ENCODE assay signal across 1 cellular context in the genomic region with DNA sequence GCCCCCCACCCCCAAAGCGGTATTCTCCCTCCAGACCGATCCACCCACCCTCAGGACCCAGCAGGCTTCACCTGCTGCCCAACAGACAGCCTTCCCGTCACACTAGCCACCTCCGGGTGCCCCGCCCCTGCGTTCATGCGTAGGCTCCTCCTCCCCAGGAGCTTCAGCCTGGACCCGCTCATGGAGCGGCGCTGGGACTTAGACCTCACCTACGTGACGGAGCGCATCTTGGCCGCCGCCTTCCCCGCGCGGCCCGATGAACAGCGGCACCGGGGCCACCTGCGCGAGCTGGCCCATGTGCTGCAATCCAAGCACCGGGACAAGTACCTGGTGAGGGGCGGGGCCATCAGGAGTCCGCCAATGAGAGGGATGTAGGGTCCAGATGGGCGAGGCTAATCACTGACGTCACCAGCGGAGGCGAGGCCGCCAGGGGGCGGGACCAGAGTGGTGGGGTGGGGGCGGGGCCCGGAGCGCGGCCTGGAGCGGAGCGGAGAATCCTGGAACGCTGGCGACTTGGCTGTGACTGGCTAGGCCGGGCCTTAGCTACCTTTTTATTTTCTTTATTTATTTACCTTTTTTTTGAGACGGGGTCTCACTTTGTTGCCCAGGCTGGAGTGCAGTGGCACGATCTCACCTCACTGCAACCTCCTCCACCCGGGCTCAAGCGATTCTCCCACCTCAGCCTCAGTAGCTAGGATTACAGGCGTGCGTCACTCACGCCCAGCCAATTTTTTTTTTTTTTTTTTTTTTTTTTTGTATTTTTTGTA.
TF ChIP-seq lines count a peak whose summit lies in the region.

No MANE protein-coding gene starts in this region.

TF ChIP-seq in K562, 482 proteins besides CTCF, POLR2A, EP300 and RAD21 (continued from another document and continues in another):
- TF ChIP-seq ZNF263 (CRISPR knock-in tag; IDR thresholded peaks at IDR 0.05; ENCODE audit: borderline replicate concordance) (no peak), MIER1 (IDR thresholded peaks at IDR 0.05; ENCODE audit: low read depth) (no peak), GATAD2A (IDR thresholded peaks at IDR 0.05) (0 out of 2 replicates have a peak, but pooled peaks have one; percentile 53), ERF (CRISPR knock-in tag; IDR thresholded peaks at IDR 0.05) (no peak), MCM2 (IDR thresholded peaks at IDR 0.05; ENCODE audit: low read depth) (no peak), ZNF79 (CRISPR knock-in tag; IDR thresholded peaks at IDR 0.05; ENCODE audit: low read depth) (no peak), MAFF (IDR thresholded peaks at IDR 0.05; ENCODE audit: low read length) (no peak), ZNF586 (CRISPR knock-in tag; conservative IDR thresholded peaks at IDR 0.05) (no peak), GTF2E2 (tag; IDR thresholded peaks at IDR 0.05) (no peak), TCF7L2 (IDR thresholded peaks at IDR 0.05; ENCODE audit: low read depth, low read length) (no peak), MYC (IDR thresholded peaks at IDR 0.05; ENCODE audit: low read depth, low read length) (peak; percentile 82), MYC (CRISPR knock-in tag; IDR thresholded peaks at IDR 0.05; ENCODE audit: borderline replicate concordance, low read depth) (no peak), ZNF384 (IDR thresholded peaks at IDR 0.05; ENCODE audit: low read depth, low read length) (peak; percentile 79), SMARCC2 (IDR thresholded peaks at IDR 0.05; ENCODE audit: low read depth) (no peak), ZNF717 (CRISPR knock-in tag; IDR thresholded peaks at IDR 0.05) (no peak), KAT8 (IDR thresholded peaks at IDR 0.05; ENCODE audit: low read depth) (no peak), RHOXF2B (CRISPR knock-in tag; conservative IDR thresholded peaks at IDR 0.05) (no peak), POLR3A (IDR thresholded peaks at IDR 0.05; ENCODE audit: borderline replicate concordance, extremely low read depth, insufficient read depth, insufficient read length) (no peak), EHMT2 (IDR thresholded peaks at IDR 0.05) (no peak), MTA2 (IDR thresholded peaks at IDR 0.05; ENCODE audit: low read depth) (no peak), EZH2 (IDR thresholded peaks at IDR 0.05; ENCODE audit: borderline replicate concordance, low read depth, low read length) (no peak), ZKSCAN1 (IDR thresholded peaks at IDR 0.05; ENCODE audit: low read depth, low read length) (no peak), SLC30A9 (CRISPR knock-in tag; IDR thresholded peaks at IDR 0.05) (no peak), ZKSCAN8 (CRISPR knock-in tag; IDR thresholded peaks at IDR 0.05) (no peak), PHF8 (IDR thresholded peaks at IDR 0.05; ENCODE audit: borderline replicate concordance, low read length) (peak; percentile 66; the same call in 1 of the 2 replicates), KLF10 (CRISPR knock-in tag; IDR thresholded peaks at IDR 0.05) (no peak), HEY1 (CRISPR knock-in tag; IDR thresholded peaks at IDR 0.05; ENCODE audit: borderline replicate concordance) (no peak), KDM2B (CRISPR knock-in tag; IDR thresholded peaks at IDR 0.05) (no peak), ZNF174 (CRISPR knock-in tag; IDR thresholded peaks at IDR 0.05) (no peak), MTA3 (IDR thresholded peaks at IDR 0.05; ENCODE audit: borderline replicate concordance) (no peak; the same call in 1 of the 2 replicates)
- TF ChIP-seq, protein P1, sequence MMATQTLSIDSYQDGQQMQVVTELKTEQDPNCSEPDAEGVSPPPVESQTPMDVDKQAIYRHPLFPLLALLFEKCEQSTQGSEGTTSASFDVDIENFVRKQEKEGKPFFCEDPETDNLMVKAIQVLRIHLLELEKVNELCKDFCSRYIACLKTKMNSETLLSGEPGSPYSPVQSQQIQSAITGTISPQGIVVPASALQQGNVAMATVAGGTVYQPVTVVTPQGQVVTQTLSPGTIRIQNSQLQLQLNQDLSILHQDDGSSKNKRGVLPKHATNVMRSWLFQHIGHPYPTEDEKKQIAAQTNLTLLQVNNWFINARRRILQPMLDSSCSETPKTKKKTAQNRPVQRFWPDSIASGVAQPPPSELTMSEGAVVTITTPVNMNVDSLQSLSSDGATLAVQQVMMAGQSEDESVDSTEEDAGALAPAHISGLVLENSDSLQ (IDR thresholded peaks at IDR 0.05), result peak; percentile 84
- TF ChIP-seq, protein P2, sequence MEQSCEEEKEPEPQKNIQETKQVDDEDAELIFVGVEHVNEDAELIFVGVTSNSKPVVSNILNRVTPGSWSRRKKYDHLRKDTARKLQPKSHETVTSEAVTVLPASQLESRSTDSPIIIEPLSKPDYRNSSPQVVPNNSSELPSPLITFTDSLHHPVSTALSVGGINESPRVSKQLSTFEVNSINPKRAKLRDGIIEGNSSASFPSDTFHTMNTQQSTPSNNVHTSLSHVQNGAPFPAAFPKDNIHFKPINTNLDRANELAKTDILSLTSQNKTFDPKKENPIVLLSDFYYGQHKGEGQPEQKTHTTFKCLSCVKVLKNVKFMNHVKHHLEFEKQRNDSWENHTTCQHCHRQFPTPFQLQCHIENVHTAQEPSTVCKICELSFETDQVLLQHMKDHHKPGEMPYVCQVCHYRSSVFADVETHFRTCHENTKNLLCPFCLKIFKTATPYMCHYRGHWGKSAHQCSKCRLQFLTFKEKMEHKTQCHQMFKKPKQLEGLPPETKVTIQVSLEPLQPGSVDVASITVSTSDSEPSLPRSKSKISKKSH (CRISPR knock-in tag; IDR thresholded peaks at IDR 0.05), result no peak
- TF ChIP-seq, protein P3, sequence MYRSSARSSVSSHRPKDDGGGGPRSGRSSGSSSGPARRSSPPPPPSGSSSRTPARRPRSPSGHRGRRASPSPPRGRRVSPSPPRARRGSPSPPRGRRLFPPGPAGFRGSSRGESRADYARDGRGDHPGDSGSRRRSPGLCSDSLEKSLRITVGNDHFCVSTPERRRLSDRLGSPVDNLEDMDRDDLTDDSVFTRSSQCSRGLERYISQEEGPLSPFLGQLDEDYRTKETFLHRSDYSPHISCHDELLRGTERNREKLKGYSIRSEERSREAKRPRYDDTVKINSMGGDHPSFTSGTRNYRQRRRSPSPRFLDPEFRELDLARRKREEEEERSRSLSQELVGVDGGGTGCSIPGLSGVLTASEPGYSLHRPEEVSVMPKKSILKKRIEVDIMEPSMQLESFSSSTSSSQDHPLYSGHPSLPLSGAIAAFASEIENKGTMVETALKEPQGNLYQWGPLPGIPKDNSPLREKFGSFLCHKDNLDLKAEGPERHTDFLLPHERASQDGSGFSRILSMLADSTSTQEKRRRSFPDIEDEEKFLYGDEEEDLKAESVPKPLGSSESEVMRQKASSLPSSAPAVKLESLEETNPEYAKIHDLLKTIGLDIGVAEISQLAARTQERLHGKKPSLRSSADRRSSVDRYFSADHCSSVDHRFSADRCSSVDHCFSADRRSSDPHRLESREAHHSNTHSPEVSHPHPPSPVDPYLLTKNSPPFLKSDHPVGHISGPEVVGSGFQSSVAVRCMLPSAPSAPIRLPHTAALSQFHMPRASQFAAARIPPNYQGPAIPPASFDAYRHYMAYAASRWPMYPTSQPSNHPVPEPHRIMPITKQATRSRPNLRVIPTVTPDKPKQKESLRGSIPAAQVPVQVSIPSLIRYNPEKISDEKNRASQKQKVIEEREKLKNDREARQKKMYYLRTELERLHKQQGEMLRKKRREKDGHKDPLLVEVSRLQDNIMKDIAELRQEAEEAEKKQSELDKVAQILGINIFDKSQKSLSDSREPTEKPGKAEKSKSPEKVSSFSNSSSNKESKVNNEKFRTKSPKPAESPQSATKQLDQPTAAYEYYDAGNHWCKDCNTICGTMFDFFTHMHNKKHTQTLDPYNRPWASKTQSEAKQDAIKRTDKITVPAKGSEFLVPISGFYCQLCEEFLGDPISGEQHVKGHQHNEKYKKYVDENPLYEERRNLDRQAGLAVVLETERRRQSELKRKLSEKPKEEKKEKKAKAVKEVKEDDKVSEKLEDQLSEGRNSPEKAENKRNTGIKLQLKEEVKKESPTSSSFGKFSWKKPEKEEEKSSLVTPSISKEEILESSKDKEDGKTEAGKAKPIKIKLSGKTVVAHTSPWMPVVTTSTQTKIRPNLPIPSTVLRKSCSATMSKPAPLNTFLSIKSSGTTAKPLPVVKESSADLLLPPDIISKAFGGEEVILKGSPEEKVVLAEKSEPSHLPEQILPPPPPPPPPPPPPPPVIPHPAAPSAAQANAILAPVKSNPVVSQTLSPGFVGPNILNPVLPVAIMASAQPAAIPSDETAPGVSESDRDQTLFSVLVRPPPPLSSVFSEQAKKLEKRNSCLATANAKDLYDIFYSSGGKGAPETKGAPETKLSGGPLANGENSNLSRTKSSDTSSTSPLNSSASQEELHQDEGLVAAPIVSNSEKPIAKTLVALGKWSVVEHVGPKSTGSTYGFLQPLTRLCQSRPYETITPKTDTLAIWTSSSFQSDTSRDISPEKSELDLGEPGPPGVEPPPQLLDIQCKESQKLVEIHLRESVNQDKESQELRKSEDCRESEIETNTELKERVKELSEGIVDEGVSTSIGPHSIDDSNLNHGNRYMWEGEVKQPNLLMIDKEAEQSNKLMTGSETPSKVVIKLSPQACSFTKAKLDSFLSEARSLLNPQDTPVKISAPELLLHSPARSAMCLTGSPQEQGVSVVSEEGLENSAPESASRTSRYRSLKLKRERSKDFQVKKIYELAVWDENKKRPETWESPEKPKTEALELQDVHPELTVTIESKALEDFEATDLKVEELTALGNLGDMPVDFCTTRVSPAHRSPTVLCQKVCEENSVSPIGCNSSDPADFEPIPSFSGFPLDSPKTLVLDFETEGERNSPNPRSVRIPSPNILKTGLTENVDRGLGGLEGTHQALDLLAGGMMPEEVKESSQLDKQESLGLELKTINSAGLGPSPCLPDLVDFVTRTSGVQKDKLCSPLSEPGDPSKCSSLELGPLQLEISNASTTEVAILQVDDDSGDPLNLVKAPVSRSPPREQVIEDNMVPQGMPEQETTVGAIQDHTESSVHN (IDR thresholded peaks at IDR 0.05; ENCODE audit: borderline replicate concordance in 1 of 2, low read depth in 1 of 2), result no peak
- TF ChIP-seq, protein P4, sequence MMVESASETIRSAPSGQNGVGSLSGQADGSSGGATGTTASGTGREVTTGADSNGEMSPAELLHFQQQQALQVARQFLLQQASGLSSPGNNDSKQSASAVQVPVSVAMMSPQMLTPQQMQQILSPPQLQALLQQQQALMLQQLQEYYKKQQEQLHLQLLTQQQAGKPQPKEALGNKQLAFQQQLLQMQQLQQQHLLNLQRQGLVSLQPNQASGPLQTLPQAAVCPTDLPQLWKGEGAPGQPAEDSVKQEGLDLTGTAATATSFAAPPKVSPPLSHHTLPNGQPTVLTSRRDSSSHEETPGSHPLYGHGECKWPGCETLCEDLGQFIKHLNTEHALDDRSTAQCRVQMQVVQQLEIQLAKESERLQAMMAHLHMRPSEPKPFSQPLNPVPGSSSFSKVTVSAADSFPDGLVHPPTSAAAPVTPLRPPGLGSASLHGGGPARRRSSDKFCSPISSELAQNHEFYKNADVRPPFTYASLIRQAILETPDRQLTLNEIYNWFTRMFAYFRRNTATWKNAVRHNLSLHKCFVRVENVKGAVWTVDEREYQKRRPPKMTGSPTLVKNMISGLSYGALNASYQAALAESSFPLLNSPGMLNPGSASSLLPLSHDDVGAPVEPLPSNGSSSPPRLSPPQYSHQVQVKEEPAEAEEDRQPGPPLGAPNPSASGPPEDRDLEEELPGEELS (CRISPR knock-in tag; IDR thresholded peaks at IDR 0.05; ENCODE audit: borderline replicate concordance), result no peak
- TF ChIP-seq, protein P5, sequence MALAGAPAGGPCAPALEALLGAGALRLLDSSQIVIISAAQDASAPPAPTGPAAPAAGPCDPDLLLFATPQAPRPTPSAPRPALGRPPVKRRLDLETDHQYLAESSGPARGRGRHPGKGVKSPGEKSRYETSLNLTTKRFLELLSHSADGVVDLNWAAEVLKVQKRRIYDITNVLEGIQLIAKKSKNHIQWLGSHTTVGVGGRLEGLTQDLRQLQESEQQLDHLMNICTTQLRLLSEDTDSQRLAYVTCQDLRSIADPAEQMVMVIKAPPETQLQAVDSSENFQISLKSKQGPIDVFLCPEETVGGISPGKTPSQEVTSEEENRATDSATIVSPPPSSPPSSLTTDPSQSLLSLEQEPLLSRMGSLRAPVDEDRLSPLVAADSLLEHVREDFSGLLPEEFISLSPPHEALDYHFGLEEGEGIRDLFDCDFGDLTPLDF (CRISPR knock-in tag; IDR thresholded peaks at IDR 0.05), result no peak
- TF ChIP-seq, protein P6, sequence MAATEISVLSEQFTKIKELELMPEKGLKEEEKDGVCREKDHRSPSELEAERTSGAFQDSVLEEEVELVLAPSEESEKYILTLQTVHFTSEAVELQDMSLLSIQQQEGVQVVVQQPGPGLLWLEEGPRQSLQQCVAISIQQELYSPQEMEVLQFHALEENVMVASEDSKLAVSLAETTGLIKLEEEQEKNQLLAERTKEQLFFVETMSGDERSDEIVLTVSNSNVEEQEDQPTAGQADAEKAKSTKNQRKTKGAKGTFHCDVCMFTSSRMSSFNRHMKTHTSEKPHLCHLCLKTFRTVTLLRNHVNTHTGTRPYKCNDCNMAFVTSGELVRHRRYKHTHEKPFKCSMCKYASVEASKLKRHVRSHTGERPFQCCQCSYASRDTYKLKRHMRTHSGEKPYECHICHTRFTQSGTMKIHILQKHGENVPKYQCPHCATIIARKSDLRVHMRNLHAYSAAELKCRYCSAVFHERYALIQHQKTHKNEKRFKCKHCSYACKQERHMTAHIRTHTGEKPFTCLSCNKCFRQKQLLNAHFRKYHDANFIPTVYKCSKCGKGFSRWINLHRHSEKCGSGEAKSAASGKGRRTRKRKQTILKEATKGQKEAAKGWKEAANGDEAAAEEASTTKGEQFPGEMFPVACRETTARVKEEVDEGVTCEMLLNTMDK (IDR thresholded peaks at IDR 0.05; ENCODE audit: borderline replicate concordance, insufficient read depth, low read depth, low read length, poor library complexity, severe bottlenecking), result no peak
- TF ChIP-seq, protein P7, sequence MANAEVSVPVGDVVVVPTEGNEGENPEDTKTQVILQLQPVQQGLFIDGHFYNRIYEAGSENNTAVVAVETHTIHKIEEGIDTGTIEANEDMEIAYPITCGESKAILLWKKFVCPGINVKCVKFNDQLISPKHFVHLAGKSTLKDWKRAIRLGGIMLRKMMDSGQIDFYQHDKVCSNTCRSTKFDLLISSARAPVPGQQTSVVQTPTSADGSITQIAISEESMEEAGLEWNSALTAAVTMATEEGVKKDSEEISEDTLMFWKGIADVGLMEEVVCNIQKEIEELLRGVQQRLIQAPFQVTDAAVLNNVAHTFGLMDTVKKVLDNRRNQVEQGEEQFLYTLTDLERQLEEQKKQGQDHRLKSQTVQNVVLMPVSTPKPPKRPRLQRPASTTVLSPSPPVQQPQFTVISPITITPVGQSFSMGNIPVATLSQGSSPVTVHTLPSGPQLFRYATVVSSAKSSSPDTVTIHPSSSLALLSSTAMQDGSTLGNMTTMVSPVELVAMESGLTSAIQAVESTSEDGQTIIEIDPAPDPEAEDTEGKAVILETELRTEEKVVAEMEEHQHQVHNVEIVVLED (CRISPR knock-in tag; IDR thresholded peaks at IDR 0.05), result no peak
- TF ChIP-seq, protein P8, sequence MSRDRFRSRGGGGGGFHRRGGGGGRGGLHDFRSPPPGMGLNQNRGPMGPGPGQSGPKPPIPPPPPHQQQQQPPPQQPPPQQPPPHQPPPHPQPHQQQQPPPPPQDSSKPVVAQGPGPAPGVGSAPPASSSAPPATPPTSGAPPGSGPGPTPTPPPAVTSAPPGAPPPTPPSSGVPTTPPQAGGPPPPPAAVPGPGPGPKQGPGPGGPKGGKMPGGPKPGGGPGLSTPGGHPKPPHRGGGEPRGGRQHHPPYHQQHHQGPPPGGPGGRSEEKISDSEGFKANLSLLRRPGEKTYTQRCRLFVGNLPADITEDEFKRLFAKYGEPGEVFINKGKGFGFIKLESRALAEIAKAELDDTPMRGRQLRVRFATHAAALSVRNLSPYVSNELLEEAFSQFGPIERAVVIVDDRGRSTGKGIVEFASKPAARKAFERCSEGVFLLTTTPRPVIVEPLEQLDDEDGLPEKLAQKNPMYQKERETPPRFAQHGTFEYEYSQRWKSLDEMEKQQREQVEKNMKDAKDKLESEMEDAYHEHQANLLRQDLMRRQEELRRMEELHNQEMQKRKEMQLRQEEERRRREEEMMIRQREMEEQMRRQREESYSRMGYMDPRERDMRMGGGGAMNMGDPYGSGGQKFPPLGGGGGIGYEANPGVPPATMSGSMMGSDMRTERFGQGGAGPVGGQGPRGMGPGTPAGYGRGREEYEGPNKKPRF (IDR thresholded peaks at IDR 0.05; ENCODE audit: low read depth, low read length), result no peak
